Comparison of ENCODE assay signal across 1 cellular context in the genomic region with DNA sequence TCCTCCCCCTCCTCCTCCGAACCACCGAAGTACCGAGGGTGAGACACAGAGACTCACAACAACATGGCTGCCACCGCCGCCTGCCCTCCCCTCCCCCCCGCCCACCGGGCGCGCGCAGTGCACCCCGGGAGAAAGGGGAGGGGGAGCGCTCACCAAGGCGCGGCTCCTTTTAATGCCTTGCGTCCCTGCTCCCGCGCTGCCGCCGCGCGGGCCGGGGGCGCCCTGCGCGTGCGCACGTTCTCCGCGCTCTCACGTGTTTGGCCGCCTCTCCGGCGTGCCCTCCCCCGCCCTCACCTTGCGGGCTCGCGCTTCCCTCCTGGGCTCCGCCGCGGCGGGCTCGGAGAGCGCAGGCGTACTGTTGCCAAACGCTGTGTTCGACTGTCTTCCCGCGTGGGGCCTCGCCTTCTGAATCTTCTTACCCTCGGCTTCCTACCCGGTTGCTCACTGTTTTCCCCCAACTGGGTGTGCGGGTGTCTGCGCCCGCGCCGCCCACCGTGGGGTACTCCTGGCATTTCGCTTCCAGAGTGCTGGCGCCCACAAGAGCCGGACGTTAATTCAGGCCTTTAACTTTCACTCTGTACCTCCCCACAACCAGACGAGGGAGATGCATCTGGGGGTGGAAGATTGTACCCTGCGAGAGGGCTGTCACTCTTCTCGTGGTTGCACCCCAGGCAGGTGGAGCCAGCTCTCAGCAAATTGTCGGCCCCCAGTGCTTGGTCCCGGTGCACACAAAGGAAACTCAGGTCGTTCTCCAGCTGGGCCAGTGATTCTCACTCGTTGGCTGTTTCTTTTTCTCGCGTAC.
TF ChIP-seq lines count a peak whose summit lies in the region.

A gene with protein sequence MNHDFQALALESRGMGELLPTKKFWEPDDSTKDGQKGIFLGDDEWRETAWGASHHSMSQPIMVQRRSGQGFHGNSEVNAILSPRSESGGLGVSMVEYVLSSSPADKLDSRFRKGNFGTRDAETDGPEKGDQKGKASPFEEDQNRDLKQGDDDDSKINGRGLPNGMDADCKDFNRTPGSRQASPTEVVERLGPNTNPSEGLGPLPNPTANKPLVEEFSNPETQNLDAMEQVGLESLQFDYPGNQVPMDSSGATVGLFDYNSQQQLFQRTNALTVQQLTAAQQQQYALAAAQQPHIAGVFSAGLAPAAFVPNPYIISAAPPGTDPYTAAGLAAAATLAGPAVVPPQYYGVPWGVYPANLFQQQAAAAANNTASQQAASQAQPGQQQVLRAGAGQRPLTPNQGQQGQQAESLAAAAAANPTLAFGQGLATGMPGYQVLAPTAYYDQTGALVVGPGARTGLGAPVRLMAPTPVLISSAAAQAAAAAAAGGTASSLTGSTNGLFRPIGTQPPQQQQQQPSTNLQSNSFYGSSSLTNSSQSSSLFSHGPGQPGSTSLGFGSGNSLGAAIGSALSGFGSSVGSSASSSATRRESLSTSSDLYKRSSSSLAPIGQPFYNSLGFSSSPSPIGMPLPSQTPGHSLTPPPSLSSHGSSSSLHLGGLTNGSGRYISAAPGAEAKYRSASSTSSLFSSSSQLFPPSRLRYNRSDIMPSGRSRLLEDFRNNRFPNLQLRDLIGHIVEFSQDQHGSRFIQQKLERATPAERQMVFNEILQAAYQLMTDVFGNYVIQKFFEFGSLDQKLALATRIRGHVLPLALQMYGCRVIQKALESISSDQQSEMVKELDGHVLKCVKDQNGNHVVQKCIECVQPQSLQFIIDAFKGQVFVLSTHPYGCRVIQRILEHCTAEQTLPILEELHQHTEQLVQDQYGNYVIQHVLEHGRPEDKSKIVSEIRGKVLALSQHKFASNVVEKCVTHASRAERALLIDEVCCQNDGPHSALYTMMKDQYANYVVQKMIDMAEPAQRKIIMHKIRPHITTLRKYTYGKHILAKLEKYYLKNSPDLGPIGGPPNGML (minus strand): TSS at position 92 of the 802 bp plus-strand sequence. CDS start 23,484 bp downstream, outside the sequence.

TF ChIP-seq in K562, 482 proteins besides CTCF, POLR2A, EP300 and RAD21 (continued from another document and continues in another):
- TF ChIP-seq FOXK1 (CRISPR knock-in tag; IDR thresholded peaks at IDR 0.05; ENCODE audit: borderline replicate concordance) = peak; percentile 77; the same call in 1 of the 2 replicates
- TF ChIP-seq ZBTB17 (CRISPR knock-in tag; IDR thresholded peaks at IDR 0.05) = 0 out of 2 replicates have a peak, but pooled peaks have one; percentile 20
- 0 out of 2 replicates have a peak, but pooled peaks have one; percentile 53 for TF ChIP-seq SAFB (IDR thresholded peaks at IDR 0.05; ENCODE audit: borderline replicate concordance, low read depth, low read length)
- TF ChIP-seq MCM7 (IDR thresholded peaks at IDR 0.05) = no peak
- TF ChIP-seq NCOR1 (IDR thresholded peaks at IDR 0.05) = peak; percentile 28; the same call in 1 of the 2 replicates
- TF ChIP-seq, protein P1, sequence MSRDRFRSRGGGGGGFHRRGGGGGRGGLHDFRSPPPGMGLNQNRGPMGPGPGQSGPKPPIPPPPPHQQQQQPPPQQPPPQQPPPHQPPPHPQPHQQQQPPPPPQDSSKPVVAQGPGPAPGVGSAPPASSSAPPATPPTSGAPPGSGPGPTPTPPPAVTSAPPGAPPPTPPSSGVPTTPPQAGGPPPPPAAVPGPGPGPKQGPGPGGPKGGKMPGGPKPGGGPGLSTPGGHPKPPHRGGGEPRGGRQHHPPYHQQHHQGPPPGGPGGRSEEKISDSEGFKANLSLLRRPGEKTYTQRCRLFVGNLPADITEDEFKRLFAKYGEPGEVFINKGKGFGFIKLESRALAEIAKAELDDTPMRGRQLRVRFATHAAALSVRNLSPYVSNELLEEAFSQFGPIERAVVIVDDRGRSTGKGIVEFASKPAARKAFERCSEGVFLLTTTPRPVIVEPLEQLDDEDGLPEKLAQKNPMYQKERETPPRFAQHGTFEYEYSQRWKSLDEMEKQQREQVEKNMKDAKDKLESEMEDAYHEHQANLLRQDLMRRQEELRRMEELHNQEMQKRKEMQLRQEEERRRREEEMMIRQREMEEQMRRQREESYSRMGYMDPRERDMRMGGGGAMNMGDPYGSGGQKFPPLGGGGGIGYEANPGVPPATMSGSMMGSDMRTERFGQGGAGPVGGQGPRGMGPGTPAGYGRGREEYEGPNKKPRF (IDR thresholded peaks at IDR 0.05; ENCODE audit: low read depth, low read length) = no peak
- TF ChIP-seq, protein P2, sequence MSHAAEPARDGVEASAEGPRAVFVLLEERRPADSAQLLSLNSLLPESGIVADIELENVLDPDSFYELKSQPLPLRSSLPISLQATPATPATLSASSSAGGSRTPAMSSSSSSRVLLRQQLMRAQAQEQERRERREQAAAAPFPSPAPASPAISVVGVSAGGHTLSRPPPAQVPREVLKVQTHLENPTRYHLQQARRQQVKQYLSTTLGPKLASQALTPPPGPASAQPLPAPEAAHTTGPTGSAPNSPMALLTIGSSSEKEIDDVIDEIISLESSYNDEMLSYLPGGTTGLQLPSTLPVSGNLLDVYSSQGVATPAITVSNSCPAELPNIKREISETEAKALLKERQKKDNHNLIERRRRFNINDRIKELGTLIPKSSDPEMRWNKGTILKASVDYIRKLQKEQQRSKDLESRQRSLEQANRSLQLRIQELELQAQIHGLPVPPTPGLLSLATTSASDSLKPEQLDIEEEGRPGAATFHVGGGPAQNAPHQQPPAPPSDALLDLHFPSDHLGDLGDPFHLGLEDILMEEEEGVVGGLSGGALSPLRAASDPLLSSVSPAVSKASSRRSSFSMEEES (CRISPR knock-in tag; IDR thresholded peaks at IDR 0.05) = peak; percentile 9; the same call in 1 of the 2 replicates
- no peak for TF ChIP-seq HOXB6 (CRISPR knock-in tag; IDR thresholded peaks at IDR 0.05; ENCODE audit: borderline replicate concordance)
- TF ChIP-seq FOXJ3 (CRISPR knock-in tag; IDR thresholded peaks at IDR 0.05) = no peak
- no peak for TF ChIP-seq ILK (tag; IDR thresholded peaks at IDR 0.05; ENCODE audit: borderline replicate concordance, low read depth)
- TF ChIP-seq ATF7 (IDR thresholded peaks at IDR 0.05) = peak; percentile 63
- TF ChIP-seq GTF2E2 (tag; IDR thresholded peaks at IDR 0.05) = no peak
- TF ChIP-seq POLR2H (tag; IDR thresholded peaks at IDR 0.05; ENCODE audit: low read depth) = peak; percentile 54
- peak; percentile 60; the same call in 1 of the 2 replicates for TF ChIP-seq GTF2F1 (IDR thresholded peaks at IDR 0.05; ENCODE audit: low read depth, low read length)
- no peak for TF ChIP-seq WHSC1 (IDR thresholded peaks at IDR 0.05; ENCODE audit: low read length)
- TF ChIP-seq CHD2 (IDR thresholded peaks at IDR 0.05; ENCODE audit: low read depth, low read length) = peak; percentile 40; the same call in 1 of the 2 replicates
- no peak for TF ChIP-seq TSC22D4 (tag; IDR thresholded peaks at IDR 0.05)
- TF ChIP-seq NRF1 (conservative IDR thresholded peaks at IDR 0.05 in 1 of 2, IDR thresholded peaks at IDR 0.05 in 1 of 2) = peak; percentile 98
- TF ChIP-seq TAF7 (tag; IDR thresholded peaks at IDR 0.05) = peak; percentile 48
- TF ChIP-seq ATF1 (CRISPR knock-in tag; IDR thresholded peaks at IDR 0.05) = no peak
- TF ChIP-seq ATF1 (tag; IDR thresholded peaks at IDR 0.05) = peak; percentile 48
- TF ChIP-seq ZNF589 (CRISPR knock-in tag; IDR thresholded peaks at IDR 0.05; ENCODE audit: low read depth) = peak; percentile 32; the same call in 1 of the 2 replicates
- peak; percentile 38; the same call in 1 of the 2 replicates for TF ChIP-seq ARID1B (IDR thresholded peaks at IDR 0.05)
- TF ChIP-seq, protein P3, sequence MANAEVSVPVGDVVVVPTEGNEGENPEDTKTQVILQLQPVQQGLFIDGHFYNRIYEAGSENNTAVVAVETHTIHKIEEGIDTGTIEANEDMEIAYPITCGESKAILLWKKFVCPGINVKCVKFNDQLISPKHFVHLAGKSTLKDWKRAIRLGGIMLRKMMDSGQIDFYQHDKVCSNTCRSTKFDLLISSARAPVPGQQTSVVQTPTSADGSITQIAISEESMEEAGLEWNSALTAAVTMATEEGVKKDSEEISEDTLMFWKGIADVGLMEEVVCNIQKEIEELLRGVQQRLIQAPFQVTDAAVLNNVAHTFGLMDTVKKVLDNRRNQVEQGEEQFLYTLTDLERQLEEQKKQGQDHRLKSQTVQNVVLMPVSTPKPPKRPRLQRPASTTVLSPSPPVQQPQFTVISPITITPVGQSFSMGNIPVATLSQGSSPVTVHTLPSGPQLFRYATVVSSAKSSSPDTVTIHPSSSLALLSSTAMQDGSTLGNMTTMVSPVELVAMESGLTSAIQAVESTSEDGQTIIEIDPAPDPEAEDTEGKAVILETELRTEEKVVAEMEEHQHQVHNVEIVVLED (CRISPR knock-in tag; IDR thresholded peaks at IDR 0.05) = peak; percentile 98
- no peak for TF ChIP-seq PHB2 (IDR thresholded peaks at IDR 0.05; ENCODE audit: low read depth)
- peak; percentile 64; the same call in 1 of the 2 replicates for TF ChIP-seq TOE1 (IDR thresholded peaks at IDR 0.05; ENCODE audit: borderline replicate concordance)
- TF ChIP-seq TOE1 (CRISPR knock-in tag; IDR thresholded peaks at IDR 0.05; ENCODE audit: borderline replicate concordance, low read depth) = no peak
- TF ChIP-seq CSDE1 (IDR thresholded peaks at IDR 0.05) = no peak
- TF ChIP-seq SLC30A9 (CRISPR knock-in tag; IDR thresholded peaks at IDR 0.05) = no peak
- TF ChIP-seq, protein P4, sequence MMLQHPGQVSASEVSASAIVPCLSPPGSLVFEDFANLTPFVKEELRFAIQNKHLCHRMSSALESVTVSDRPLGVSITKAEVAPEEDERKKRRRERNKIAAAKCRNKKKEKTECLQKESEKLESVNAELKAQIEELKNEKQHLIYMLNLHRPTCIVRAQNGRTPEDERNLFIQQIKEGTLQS (IDR thresholded peaks at IDR 0.05) = no peak
- TF ChIP-seq, protein P4 (CRISPR knock-in tag; conservative IDR thresholded peaks at IDR 0.05) = peak; percentile 90
- TF ChIP-seq SPI1 (IDR thresholded peaks at IDR 0.05; ENCODE audit: borderline replicate concordance, low read depth, low read length) = peak; percentile 51; the same call in 1 of the 2 replicates
- TF ChIP-seq ZFP30 (CRISPR knock-in tag; IDR thresholded peaks at IDR 0.05; ENCODE audit: borderline replicate concordance) = no peak
- no peak for TF ChIP-seq ZNF583 (CRISPR knock-in tag; IDR thresholded peaks at IDR 0.05)
- TF ChIP-seq NFATC3 (IDR thresholded peaks at IDR 0.05) = peak; percentile 95
- TF ChIP-seq, protein P5, sequence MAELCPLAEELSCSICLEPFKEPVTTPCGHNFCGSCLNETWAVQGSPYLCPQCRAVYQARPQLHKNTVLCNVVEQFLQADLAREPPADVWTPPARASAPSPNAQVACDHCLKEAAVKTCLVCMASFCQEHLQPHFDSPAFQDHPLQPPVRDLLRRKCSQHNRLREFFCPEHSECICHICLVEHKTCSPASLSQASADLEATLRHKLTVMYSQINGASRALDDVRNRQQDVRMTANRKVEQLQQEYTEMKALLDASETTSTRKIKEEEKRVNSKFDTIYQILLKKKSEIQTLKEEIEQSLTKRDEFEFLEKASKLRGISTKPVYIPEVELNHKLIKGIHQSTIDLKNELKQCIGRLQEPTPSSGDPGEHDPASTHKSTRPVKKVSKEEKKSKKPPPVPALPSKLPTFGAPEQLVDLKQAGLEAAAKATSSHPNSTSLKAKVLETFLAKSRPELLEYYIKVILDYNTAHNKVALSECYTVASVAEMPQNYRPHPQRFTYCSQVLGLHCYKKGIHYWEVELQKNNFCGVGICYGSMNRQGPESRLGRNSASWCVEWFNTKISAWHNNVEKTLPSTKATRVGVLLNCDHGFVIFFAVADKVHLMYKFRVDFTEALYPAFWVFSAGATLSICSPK (IDR thresholded peaks at IDR 0.05; ENCODE audit: borderline replicate concordance) = 0 out of 2 replicates have a peak, but pooled peaks have one; percentile 74
- peak; percentile 79; the same call in 1 of the 2 replicates for TF ChIP-seq ZNF224 (CRISPR knock-in tag; IDR thresholded peaks at IDR 0.05)
- TF ChIP-seq BMI1 (IDR thresholded peaks at IDR 0.05; ENCODE audit: low read length) = no peak
- TF ChIP-seq, protein P6, sequence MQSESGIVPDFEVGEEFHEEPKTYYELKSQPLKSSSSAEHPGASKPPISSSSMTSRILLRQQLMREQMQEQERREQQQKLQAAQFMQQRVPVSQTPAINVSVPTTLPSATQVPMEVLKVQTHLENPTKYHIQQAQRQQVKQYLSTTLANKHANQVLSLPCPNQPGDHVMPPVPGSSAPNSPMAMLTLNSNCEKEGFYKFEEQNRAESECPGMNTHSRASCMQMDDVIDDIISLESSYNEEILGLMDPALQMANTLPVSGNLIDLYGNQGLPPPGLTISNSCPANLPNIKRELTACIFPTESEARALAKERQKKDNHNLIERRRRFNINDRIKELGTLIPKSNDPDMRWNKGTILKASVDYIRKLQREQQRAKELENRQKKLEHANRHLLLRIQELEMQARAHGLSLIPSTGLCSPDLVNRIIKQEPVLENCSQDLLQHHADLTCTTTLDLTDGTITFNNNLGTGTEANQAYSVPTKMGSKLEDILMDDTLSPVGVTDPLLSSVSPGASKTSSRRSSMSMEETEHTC (IDR thresholded peaks at IDR 0.05) = peak; percentile 88
- peak; percentile 69 for TF ChIP-seq POLR2B (IDR thresholded peaks at IDR 0.05; ENCODE audit: low read depth, partially characterized antibody)
- no peak for TF ChIP-seq MAFG (tag; conservative IDR thresholded peaks at IDR 0.05)
- TF ChIP-seq, protein P7, sequence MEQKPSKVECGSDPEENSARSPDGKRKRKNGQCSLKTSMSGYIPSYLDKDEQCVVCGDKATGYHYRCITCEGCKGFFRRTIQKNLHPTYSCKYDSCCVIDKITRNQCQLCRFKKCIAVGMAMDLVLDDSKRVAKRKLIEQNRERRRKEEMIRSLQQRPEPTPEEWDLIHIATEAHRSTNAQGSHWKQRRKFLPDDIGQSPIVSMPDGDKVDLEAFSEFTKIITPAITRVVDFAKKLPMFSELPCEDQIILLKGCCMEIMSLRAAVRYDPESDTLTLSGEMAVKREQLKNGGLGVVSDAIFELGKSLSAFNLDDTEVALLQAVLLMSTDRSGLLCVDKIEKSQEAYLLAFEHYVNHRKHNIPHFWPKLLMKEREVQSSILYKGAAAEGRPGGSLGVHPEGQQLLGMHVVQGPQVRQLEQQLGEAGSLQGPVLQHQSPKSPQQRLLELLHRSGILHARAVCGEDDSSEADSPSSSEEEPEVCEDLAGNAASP (IDR thresholded peaks at IDR 0.05) = no peak
- TF ChIP-seq TAL1 (IDR thresholded peaks at IDR 0.05) = 0 out of 2 replicates have a peak, but pooled peaks have one; percentile 11
